In the genomic region with DNA sequence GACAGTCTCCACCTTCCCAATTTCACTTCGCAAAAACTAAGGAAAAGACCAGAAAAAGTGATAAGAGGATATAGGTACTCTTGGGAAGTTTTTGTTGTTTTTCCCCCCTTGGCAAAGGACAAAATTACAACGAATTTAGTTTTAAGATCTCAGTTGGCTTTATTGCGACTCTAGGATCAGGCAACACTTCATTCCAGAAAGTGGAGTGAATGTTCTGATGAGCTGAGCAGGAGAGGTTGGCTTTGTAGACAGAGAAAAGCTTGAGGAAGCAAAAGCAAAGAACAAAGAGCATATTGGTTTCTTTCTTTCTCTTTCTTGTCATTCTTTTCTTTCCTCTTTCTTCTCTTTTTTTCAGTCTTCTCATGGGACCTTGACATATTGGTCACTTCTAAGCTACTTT, we compare ENCODE assay signal across 8 cellular contexts. TPM values are rescaled to one million over a fixed set of nuclear protein-coding genes. Genes with fewer than 3 reads are reported as not detected.
DNase-seq lines count a peak whose midpoint lies in the region; ATAC-seq, FAIRE-seq and TF ChIP-seq lines count a peak whose summit lies in the region.

No MANE protein-coding gene starts in this region.

- peak overlapping the region; percentile 85 for H3K4me3 Mint-ChIP-seq in astrocyte (ENCODE audit: unreplicated experiment)

- H3K9me3 ChIP-seq in cardiac muscle cell (ENCODE audit: low read depth) (no peaks in the 10 kb centered on the region), astrocyte (ENCODE audit: insufficient read depth, low read depth, low read length) (no peaks in the 10 kb centered on the region), lower lobe of right lung (no peaks in the 10 kb centered on the region), upper lobe of left lung (no peaks in the 10 kb centered on the region)

- WGBS in upper lobe of left lung, 2 donors = 43 to 49% methylated on average over 3 of the region's 3 CpGs

- CTCF ChIA-PET in HEK293T (lab: Yijun Ruan, JAX) = interaction anchor here (0.8 kb wide), 1 partner anchor 473 kb away, joined by 3 read pairs; no protein-coding TSS in a partner anchor

- H3K79me2 ChIP-seq in astrocyte (ENCODE audit: insufficient read depth, low read length) = peaks cover 34% of the 10 kb centered on the region

- no peaks in the 10 kb centered on the region for H3K27me3 ChIP-seq in cardiac muscle cell
- no peaks in the 10 kb centered on the region for H3K27me3 ChIP-seq in astrocyte (ENCODE audit: insufficient read depth, low read length)
- H3K27me3 ChIP-seq in lower lobe of right lung (ENCODE audit: low read depth) = no peaks in the 10 kb centered on the region
- no peaks in the 10 kb centered on the region for H3K27me3 ChIP-seq in upper lobe of left lung

- intact Hi-C loops in Right ventricle myocardium inferior (cut with DNase I) (loop anchor here (2.0 kb wide), 1 partner anchor 31 kb away; the partner anchor contains the start of gene RBM25), lower lobe of right lung (cut with DNase I) (no loop called here)

- ATAC-seq in Right ventricle myocardium inferior (no peak), lower lobe of right lung (no peak), upper lobe of left lung (ENCODE audit: low FRiP score in 2 of 2) (no peak), GM21447 (IDR thresholded peaks at IDR 0.05; ENCODE audit: unreplicated experiment) (no peak)

- POLR2A ChIA-PET in HEK293T (lab: Yijun Ruan, JAX) = interaction anchor here (0.9 to 1.9 kb wide), 8 partner anchors 13 to 431 kb away, joined by 3 to 19 read pairs (median 5); partner anchors contain the start of genes NUMB and RBM25

- H3K4me2 ChIP-seq in astrocyte (ENCODE audit: low read length) = peak overlapping the region; percentile 97

- H3K36me3 Mint-ChIP-seq in astrocyte (ENCODE audit: low read depth, unreplicated experiment) = peaks cover 11% of the 10 kb centered on the region

- H3K4me1 Mint-ChIP-seq in astrocyte (ENCODE audit: low read depth, unreplicated experiment) = peaks cover 16% of the 10 kb centered on the region

- peak overlapping the region; percentile 90 for H3K9ac ChIP-seq in astrocyte (ENCODE audit: low read length)

- TF ChIP-seq CTCF in cardiac muscle cell (IDR thresholded peaks at IDR 0.05; ENCODE audit: low read depth, low read length) (no peak), astrocyte (IDR thresholded peaks at IDR 0.05; ENCODE audit: insufficient read depth, low read depth, low read length) (no peak), lower lobe of right lung (IDR thresholded peaks at IDR 0.05) (no peak), upper lobe of left lung (IDR thresholded peaks at IDR 0.05) (no peak)

- TF ChIP-seq POLR2A in upper lobe of left lung (IDR thresholded peaks at IDR 0.05) = no peak

- H3K27ac Mint-ChIP-seq in astrocyte (ENCODE audit: unreplicated experiment) = no peak overlapping the region

- H4K20me1 ChIP-seq in astrocyte (ENCODE audit: insufficient read depth, low read length) = peaks cover 26% of the 10 kb centered on the region

- H3K4me1 ChIP-seq in cardiac muscle cell (ENCODE audit: low read depth) = peaks cover 8% of the 10 kb centered on the region
- no peaks in the 10 kb centered on the region for H3K4me1 ChIP-seq in astrocyte (ENCODE audit: insufficient read depth, low read length)
- H3K4me1 ChIP-seq in lower lobe of right lung = peaks cover 18% of the 10 kb centered on the region
- H3K4me1 ChIP-seq in upper lobe of left lung = peaks cover 9 to 22% (median 16%) of the 10 kb centered on the region in 4 donors

- H3K36me3 ChIP-seq in cardiac muscle cell = peaks cover 14% of the 10 kb centered on the region
- peaks cover 14% of the 10 kb centered on the region for H3K36me3 ChIP-seq in astrocyte (ENCODE audit: insufficient read depth, low read length)
- H3K36me3 ChIP-seq in lower lobe of right lung = peaks cover 17% of the 10 kb centered on the region
- H3K36me3 ChIP-seq in upper lobe of left lung = peaks cover 0 to 14% (median 12%) of the 10 kb centered on the region in 4 donors

- H3K27me3 Mint-ChIP-seq in astrocyte (ENCODE audit: low read depth, unreplicated experiment) = no peaks in the 10 kb centered on the region

- H3K4me3 ChIP-seq in cardiac muscle cell (peak overlapping the region; percentile 19), astrocyte (ENCODE audit: insufficient read depth, low read depth, low read length) (peak overlapping the region; percentile 83), lower lobe of right lung (peak overlapping the region; percentile 88), upper lobe of left lung (peak overlapping the region in 3 of 4 donors; percentile 87 to 90 (median 87))

- FAIRE-seq in astrocyte (lab: Jason Lieb, UNC) = no peak

- DNase-seq in cardiac muscle cell (ENCODE audit: low read depth in 1 of 2, low spot score in 1 of 2) (no peak), Right ventricle myocardium inferior (ENCODE audit: missing footprints) (no peak), astrocyte (ENCODE audit: low read depth) (no peak), lower lobe of right lung (no peak), upper lobe of left lung (no peak), HEK293T (ENCODE audit: extremely low spot score) (no peak), GM03348 (ENCODE audit: low spot score) (no peak)

- no peaks in the 10 kb centered on the region for H3K9me3 Mint-ChIP-seq in astrocyte (ENCODE audit: unreplicated experiment)

- no peak for TF ChIP-seq EP300 in upper lobe of left lung (IDR thresholded peaks at IDR 0.05)

- peak overlapping the region; percentile 69 for H2AFZ ChIP-seq in astrocyte (ENCODE audit: low read depth, low read length)

- H3K27ac ChIP-seq in cardiac muscle cell (no peak overlapping the region), astrocyte (ENCODE audit: low read depth, low read length) (no peak overlapping the region), lower lobe of right lung (no peak overlapping the region), upper lobe of left lung (peak overlapping the region in 2 of 4 donors; percentile 90 to 97)

TF ChIP-seq in HEK293T, 16 proteins besides CTCF, POLR2A, EP300 and RAD21:
- TF ChIP-seq, protein P1, sequence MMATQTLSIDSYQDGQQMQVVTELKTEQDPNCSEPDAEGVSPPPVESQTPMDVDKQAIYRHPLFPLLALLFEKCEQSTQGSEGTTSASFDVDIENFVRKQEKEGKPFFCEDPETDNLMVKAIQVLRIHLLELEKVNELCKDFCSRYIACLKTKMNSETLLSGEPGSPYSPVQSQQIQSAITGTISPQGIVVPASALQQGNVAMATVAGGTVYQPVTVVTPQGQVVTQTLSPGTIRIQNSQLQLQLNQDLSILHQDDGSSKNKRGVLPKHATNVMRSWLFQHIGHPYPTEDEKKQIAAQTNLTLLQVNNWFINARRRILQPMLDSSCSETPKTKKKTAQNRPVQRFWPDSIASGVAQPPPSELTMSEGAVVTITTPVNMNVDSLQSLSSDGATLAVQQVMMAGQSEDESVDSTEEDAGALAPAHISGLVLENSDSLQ (IDR thresholded peaks at IDR 0.05) = no peak
- TF ChIP-seq ELF4 (IDR thresholded peaks at IDR 0.05) (no peak), NFRKB (IDR thresholded peaks at IDR 0.05) (no peak), BHLHE40 (IDR thresholded peaks at IDR 0.05; ENCODE audit: borderline replicate concordance) (no peak), SP1 (IDR thresholded peaks at IDR 0.05) (no peak), FOXA1 (IDR thresholded peaks at IDR 0.05) (no peak)

RNA-seq across cellular contexts. Expression of gene ZFYVE1, which starts 0.6 kb away (rescaled TPM):
- total RNA-seq in cardiac muscle cell (16.6 and 18.2 TPM in 2 replicates), Right ventricle myocardium inferior (14.1 TPM), astrocyte (31.4 and 34.3 TPM in 2 replicates), lower lobe of right lung (20.1 TPM), upper lobe of left lung (10 to 100 TPM; 13.4 to 24.1 (median 22.0) TPM)
- polyA plus RNA-seq in cardiac muscle cell = 18.5 and 18.8 TPM in 2 replicates

RNA-seq across cellular contexts. Expression of gene RBM25, which starts 30.8 kb away (rescaled TPM):
- total RNA-seq in cardiac muscle cell (27.8 and 66.8 TPM in 2 replicates), Right ventricle myocardium inferior (32.8 TPM), astrocyte (91.2 and 101 TPM in 2 replicates), lower lobe of right lung (56.1 TPM), upper lobe of left lung (100 to 1,000 TPM in 2 of 6 donors, 10 to 100 TPM in 4; 53.8 to 320 (median 68.9) TPM)
- 65.6 and 86.4 TPM in 2 replicates for polyA plus RNA-seq in cardiac muscle cell

Comparison
In these comparisons a context has a peak if more than half of its experiments do, and no peak if none do; other contexts are left out.
1. H3K4me3 ChIP-seq: peak in every context shown above with its lines; median percentile 88 in lower lobe of right lung; 87 in upper lobe of left lung; 83 in astrocyte; 19 in cardiac muscle cell.